In the genomic region with DNA sequence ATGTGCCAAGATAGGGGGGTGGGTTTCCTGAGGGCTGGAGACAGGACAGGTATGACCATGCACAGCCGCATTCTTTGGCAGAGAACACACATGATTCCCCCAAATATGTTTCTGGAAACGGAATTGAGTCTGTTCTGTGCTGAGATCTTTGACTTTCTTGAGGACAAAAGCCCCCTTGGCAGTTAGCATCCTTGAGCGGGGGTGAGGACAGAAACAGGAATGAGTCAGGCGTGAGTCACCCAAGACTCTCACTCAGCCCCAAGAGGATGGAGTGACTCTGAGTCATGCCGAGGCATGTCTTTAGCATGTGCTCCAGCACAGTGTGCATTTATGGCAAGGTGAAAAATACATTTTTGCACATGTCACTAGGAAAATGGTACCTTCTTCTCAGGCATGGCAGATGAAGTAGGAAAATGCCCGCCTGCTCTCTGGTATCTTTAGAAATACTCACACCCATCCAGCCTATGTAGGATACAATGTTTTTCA, we compare ENCODE assay signal across 8 cellular contexts. TPM values are rescaled to one million over a fixed set of nuclear protein-coding genes. Genes with fewer than 3 reads are reported as not detected.
DNase-seq lines count a peak whose midpoint lies in the region; ATAC-seq and TF ChIP-seq lines count a peak whose summit lies in the region.

No MANE protein-coding gene starts in this region.

- H3K79me2 ChIP-seq in mesendoderm (ENCODE audit: control insufficient read depth, insufficient read depth, low read length), result no peaks in the 10 kb centered on the region

- no peak overlapping the region for H3K18ac ChIP-seq in mesendoderm (ENCODE audit: low read length)

- DNase-seq in activated CD4-positive, CD25-positive, alpha-beta regulatory T cell (lab: John Stamatoyannopoulos, UW), result peak; percentile 40 to 63 (median 60)
- DNase-seq in cardiac fibroblast (ENCODE audit: low read depth in 2 of 2), result peak; percentile 88 to 97
- DNase-seq in mesendoderm, result peak; percentile 85
- DNase-seq in stimulated activated effector memory CD8-positive, alpha-beta T cell treated with anti-CD3 and anti-CD28 coated beads, Interleukin-12 subunit alpha, Interleukin-12 subunit beta, amount 100 ng/mL, for 72 hours (ENCODE audit: low spot score in 2 of 2), result peak; percentile 59 to 86
- DNase-seq in NCI-H345 treated with DMSO at 0.1 percent for 48 hours (lab: John Stamatoyannopoulos, UW; ENCODE audit: unreplicated experiment), result no peak

- peaks cover 94% of the 10 kb centered on the region for H3K4me1 Mint-ChIP-seq in stimulated activated effector memory CD8-positive, alpha-beta T cell treated with anti-CD3 and anti-CD28 coated beads, Interleukin-12 subunit alpha, Interleukin-12 subunit beta, amount 100 ng/mL, for 72 hours

- H3K4me3 ChIP-seq in BLaER1, result no peak overlapping the region
- H3K4me3 ChIP-seq in cardiac fibroblast (replicated peaks in 1 of 2; ENCODE audit: low read depth in 2 of 2, low read length in 2 of 2), result no peak overlapping the region
- no peak overlapping the region for H3K4me3 ChIP-seq in mesendoderm (ENCODE audit: low read length)

- H3K4me2 ChIP-seq in BLaER1 (peak overlapping the region; percentile 44), mesendoderm (ENCODE audit: low read length) (no peak overlapping the region)

- H3K56ac ChIP-seq in mesendoderm (ENCODE audit: low read length), result no peak overlapping the region

- H2BK120ac ChIP-seq in mesendoderm (ENCODE audit: low read depth, low read length), result no peak overlapping the region

- H3K4ac ChIP-seq in mesendoderm (ENCODE audit: low read depth, low read length), result no peak overlapping the region

- H3K36me3 Mint-ChIP-seq in stimulated activated effector memory CD8-positive, alpha-beta T cell treated with anti-CD3 and anti-CD28 coated beads, Interleukin-12 subunit alpha, Interleukin-12 subunit beta, amount 100 ng/mL, for 72 hours, result peaks cover 100% of the 10 kb centered on the region

- peak overlapping the region; percentile 73 for H3K27ac ChIP-seq in BLaER1
- no peak overlapping the region for H3K27ac ChIP-seq in mesendoderm (ENCODE audit: low read depth, low read length)

- no peak overlapping the region for H2AK5ac ChIP-seq in mesendoderm (ENCODE audit: low read length)

- ATAC-seq in GM19452 (IDR thresholded peaks at IDR 0.05; ENCODE audit: unreplicated experiment) (peak; percentile 72), HG03571 (IDR thresholded peaks at IDR 0.05; ENCODE audit: unreplicated experiment) (peak; percentile 74)
- ATAC-seq in stimulated activated effector memory CD8-positive, alpha-beta T cell treated with anti-CD3 and anti-CD28 coated beads, Interleukin-12 subunit alpha, Interleukin-12 subunit beta, amount 100 ng/mL, for 72 hours, result peak; percentile 98

- H2BK5ac ChIP-seq in mesendoderm (ENCODE audit: low read length), result no peak overlapping the region

- TF ChIP-seq CTCF in cardiac fibroblast (IDR thresholded peaks at IDR 0.05; ENCODE audit: low read depth, low read length), result no peak

- peak overlapping the region; percentile 99 for H3K27ac Mint-ChIP-seq in stimulated activated effector memory CD8-positive, alpha-beta T cell treated with anti-CD3 and anti-CD28 coated beads, Interleukin-12 subunit alpha, Interleukin-12 subunit beta, amount 100 ng/mL, for 72 hours

- H3K27me3 ChIP-seq in BLaER1 (no peaks in the 10 kb centered on the region), mesendoderm (ENCODE audit: insufficient read depth, low read length, poor library complexity) (no peaks in the 10 kb centered on the region)

- peaks cover 96% of the 10 kb centered on the region for H3K36me3 ChIP-seq in BLaER1
- H3K36me3 ChIP-seq in mesendoderm (ENCODE audit: control insufficient read depth, insufficient read depth, low read length), result no peaks in the 10 kb centered on the region

- H3K23ac ChIP-seq in mesendoderm (ENCODE audit: low read length), result no peak overlapping the region

- H3K4me1 ChIP-seq in BLaER1, result peaks cover 100% of the 10 kb centered on the region
- H3K4me1 ChIP-seq in mesendoderm (ENCODE audit: control insufficient read depth, low read depth, low read length), result no peaks in the 10 kb centered on the region

- H4K20me1 ChIP-seq in BLaER1, result peaks cover 100% of the 10 kb centered on the region

- no peaks in the 10 kb centered on the region for H3K9me3 ChIP-seq in BLaER1

- H3K9ac ChIP-seq in BLaER1 (no peak overlapping the region; the same call in 1 of the 2 replicates), mesendoderm (ENCODE audit: low read length) (no peak overlapping the region)

- no peak overlapping the region for H2BK15ac ChIP-seq in mesendoderm (replicated peaks; ENCODE audit: low read depth)

- no CpG with 5 or more reads among the region's 6 CpGs for WGBS in mesendoderm (ENCODE audit: extremely low coverage, insufficient coverage, low lambda C conversion rate)

- H3K9me3 Mint-ChIP-seq in stimulated activated effector memory CD8-positive, alpha-beta T cell treated with anti-CD3 and anti-CD28 coated beads, Interleukin-12 subunit alpha, Interleukin-12 subunit beta, amount 100 ng/mL, for 72 hours, result no peaks in the 10 kb centered on the region

- H4K5ac ChIP-seq in mesendoderm (ENCODE audit: low read length), result no peak overlapping the region

- H3K79me1 ChIP-seq in mesendoderm (ENCODE audit: low read length), result no peaks in the 10 kb centered on the region

- peak overlapping the region; percentile 78 for H3K4me3 Mint-ChIP-seq in stimulated activated effector memory CD8-positive, alpha-beta T cell treated with anti-CD3 and anti-CD28 coated beads, Interleukin-12 subunit alpha, Interleukin-12 subunit beta, amount 100 ng/mL, for 72 hours

- H4K8ac ChIP-seq in mesendoderm (ENCODE audit: low read depth, low read length), result no peak overlapping the region

RNA-seq across cellular contexts. Expression of gene DAD1, which starts 52.1 kb away (rescaled TPM):
- 168 TPM for polyA plus RNA-seq in mesendoderm (2013, experiment 1 of 2)
- polyA plus RNA-seq in mesendoderm (2013, experiment 2 of 2), result 167 TPM
